Comparison of ENCODE assay signal across 25 cellular contexts in the genomic region with DNA sequence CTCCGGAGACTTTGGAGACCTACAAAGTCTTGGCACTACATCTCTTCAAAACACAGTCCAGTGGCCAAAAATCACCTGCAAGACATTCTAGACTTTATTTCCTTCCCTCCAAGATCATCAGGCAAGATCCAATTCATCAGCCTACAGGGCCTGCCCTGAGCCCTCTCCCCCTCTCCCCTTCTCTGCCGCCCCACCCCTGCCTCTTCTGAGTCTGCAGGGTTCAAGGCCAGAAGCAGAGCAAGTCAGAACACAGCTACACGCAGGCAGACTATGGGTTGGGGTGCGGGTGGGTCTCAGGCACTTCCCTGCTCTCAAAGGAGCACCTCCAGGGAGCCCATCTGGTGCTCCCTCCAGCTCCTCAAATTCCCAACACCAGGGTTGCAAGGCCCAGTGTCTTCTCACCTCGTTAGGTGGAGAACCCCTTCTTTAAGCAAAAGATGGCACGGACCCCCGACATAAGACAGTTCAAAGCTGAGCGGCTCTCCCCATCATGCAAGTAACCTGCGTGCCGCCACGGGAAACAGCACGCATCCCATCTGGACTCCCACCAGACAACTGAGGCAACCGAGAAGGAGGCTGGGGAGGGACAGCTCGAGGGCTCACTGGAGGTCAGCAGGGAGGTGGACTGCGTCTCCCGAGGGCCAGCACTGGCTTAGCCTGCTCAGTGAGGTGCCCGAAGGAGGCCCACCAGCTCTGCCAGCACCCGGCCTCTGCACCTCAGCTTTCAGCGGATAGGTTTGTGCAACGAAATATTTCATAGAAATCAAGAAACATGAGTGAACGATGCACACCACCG. TPM values are rescaled to one million over a fixed set of nuclear protein-coding genes. Genes with fewer than 3 reads are reported as not detected.
A peak's percentile ranks its signal among the peaks of the same experiment; 100 is the strongest.
DNase-seq lines count a peak whose midpoint lies in the region; ATAC-seq and TF ChIP-seq lines count a peak whose summit lies in the region.
"Had no signal": no experiment of that assay in that cellular context is flagged by ENCODE, and none has a peak within 500 bp of the region (broad histone marks: within the 10 kb centered on the region; RNA-seq: fewer than 3 reads in every experiment).

No MANE protein-coding gene starts in this region.

- DNase-seq in Caco-2 (no peak), IMR-90 (no peak), lower lobe of right lung (peak; percentile 32), osteocyte (ENCODE audit: extremely low spot score, unreplicated experiment) (no peak), transverse colon (no peak), caudate nucleus (lab: John Stamatoyannopoulos, UW) (no peak)
- DNase-seq in activated CD8-positive, alpha-beta memory T cell treated with anti-CD3 and anti-CD28 coated beads, Interleukin-2, amount 50 U/mL, for 48 hours, result no peak
- DNase-seq: activated B cell treated with CpG ODN at 0.5 μM for 24 hours; activated CD4-positive, alpha-beta T cell treated with anti-CD3 and anti-CD28 coated beads, Interleukin-2, amount 50 U/mL, for 1 hour; activated CD8-positive, alpha-beta memory T cell treated with anti-CD3 and anti-CD28 coated beads, Interleukin-2, amount 10 ng/mL, durations not matched to agents 7 days and 5 days; activated naive CD4-positive, alpha-beta T cell; activated T-cell treated with anti-CD3 and anti-CD28 coated beads, Interleukin-2, amount 50 U/mL, for 48 hours; central memory CD4-positive, alpha-beta T cell; HCEC 1CT; natural killer cell; NCI-H146; NCI-H510A; retina; stimulated activated CD8-positive, alpha-beta memory T cell treated with anti-CD3 and anti-CD28 coated beads, Interleukin-4, amount 100 ng/mL, for 48 hours; stimulated activated naive CD8-positive, alpha-beta T cell treated with anti-CD3 and anti-CD28 coated beads, Interleukin-15, amount 100 ng/mL, for 72 hours had no signal

- H3K9me3 Mint-ChIP-seq in Caco-2 (ENCODE audit: unreplicated experiment) (no peaks in the 10 kb centered on the region), osteocyte (ENCODE audit: unreplicated experiment) (no peaks in the 10 kb centered on the region)
- H3K9me3 Mint-ChIP-seq: activated B cell treated with CpG ODN at 0.5 μM for 24 hours; IgD-negative memory B cell; natural killer cell; stimulated activated naive CD8-positive, alpha-beta T cell treated with anti-CD3 and anti-CD28 coated beads, Interleukin-15, amount 100 ng/mL, for 72 hours; T-helper 1 cell treated with Interleukin-12 subunit alpha and Interleukin-12 subunit beta and Interleukin-4 antibody, amounts not matched to agents 30 μg/mL and 1 μg/mL, for 36 hours had no signal

- 93% methylated on average over 7 of the region's 22 CpGs; no CpG with 5 or more reads in 1 of the 2 experiments for WGBS in IMR-90 (ENCODE audit: extremely low coverage in 2 of 2, insufficient read length in 1 of 2), 2 experiments
- WGBS in transverse colon (ENCODE audit: low coverage in 1 of 2), 2 donors, result 85 to 92% methylated on average over 2 to 22 of the region's 22 CpGs

- TF ChIP-seq CTCF in Caco-2 (IDR thresholded peaks at IDR 0.05; ENCODE audit: insufficient read depth in 1 of 2, low read depth in 1 of 2, low read length in 1 of 2, severe bottlenecking in 1 of 2, unreplicated experiment in 1 of 2) (no peak), IMR-90 (conservative IDR thresholded peaks at IDR 0.05; ENCODE audit: low read depth, low read length) (no peak), lower lobe of right lung (IDR thresholded peaks at IDR 0.05) (no peak), osteocyte (IDR thresholded peaks at IDR 0.05) (no peak), transverse colon (IDR thresholded peaks at IDR 0.05) (no peak)

- no peak overlapping the region for H3K18ac ChIP-seq in IMR-90 (ENCODE audit: low read depth, low read length)

- no peak overlapping the region for H3K4me3 ChIP-seq in Caco-2 (ENCODE audit: low read depth, low read length)
- no peak overlapping the region for H3K4me3 ChIP-seq in IMR-90 (ENCODE audit: insufficient read depth, low read depth, low read length)
- H3K4me3 ChIP-seq in lower lobe of right lung, result no peak overlapping the region
- no peak overlapping the region for H3K4me3 ChIP-seq in transverse colon
- H3K4me3 ChIP-seq: BLaER1 treated with 17β-estradiol and CSF1 and Interleukin-3, amounts not matched to agents 10 nM and 100 nM; left ventricle myocardium inferior; ovary had no signal

- H3K4me2 ChIP-seq in IMR-90 (ENCODE audit: low read depth, low read length), result no peak overlapping the region

- H2BK20ac ChIP-seq in IMR-90 (ENCODE audit: low read depth, low read length), result no peak overlapping the region

- H3K56ac ChIP-seq in IMR-90 (ENCODE audit: extremely low read depth, insufficient read depth, low read length), result no peak overlapping the region

- no peak for TF ChIP-seq EP300 in transverse colon (IDR thresholded peaks at IDR 0.05; ENCODE audit: low read depth)

- no peak overlapping the region for H2BK120ac ChIP-seq in IMR-90 (ENCODE audit: low read depth, low read length)

- H2AFZ ChIP-seq in IMR-90 (replicated peaks; ENCODE audit: low read length, poor library complexity), result no peak overlapping the region

- H3K4me3 Mint-ChIP-seq in Caco-2 (ENCODE audit: unreplicated experiment) (peak overlapping the region; percentile 13), osteocyte (ENCODE audit: unreplicated experiment) (no peak overlapping the region)
- H3K4me3 Mint-ChIP-seq: activated B cell treated with CpG ODN at 0.5 μM for 24 hours; activated CD8-positive, alpha-beta memory T cell treated with anti-CD3 and anti-CD28 coated beads, Interleukin-2, amount 10 ng/mL, durations not matched to agents 7 days and 5 days; natural killer cell; stimulated activated naive CD8-positive, alpha-beta T cell treated with anti-CD3 and anti-CD28 coated beads, Interleukin-15, amount 100 ng/mL, for 72 hours; T-helper 1 cell treated with Interleukin-12 subunit alpha and Interleukin-12 subunit beta and Interleukin-4 antibody, amounts not matched to agents 30 μg/mL and 1 μg/mL, for 36 hours had no signal

- H3K4me1 Mint-ChIP-seq in Caco-2 (ENCODE audit: low read depth, unreplicated experiment) (peaks cover 65% of the 10 kb centered on the region), osteocyte (ENCODE audit: unreplicated experiment) (peaks cover 61% of the 10 kb centered on the region)

- in situ Hi-C loops in IMR-90 (cut with MboI; ENCODE audit: low sequenced_read_pairs), result no loop called here
- in situ Hi-C loops in transverse colon (cut with MboI; ENCODE audit: low pct_ligation_motif_present in 1 of 4, low pct_unique_long_range_greater_than_20kb in 1 of 4, low sequenced_read_pairs in 3 of 4), result no loop called here

- H3K9me3 ChIP-seq in Caco-2, result no peaks in the 10 kb centered on the region
- H3K9me3 ChIP-seq in IMR-90 (ENCODE audit: control insufficient read depth, insufficient read depth, low read length), result no peaks in the 10 kb centered on the region
- H3K9me3 ChIP-seq in lower lobe of right lung, result no peaks in the 10 kb centered on the region
- no peaks in the 10 kb centered on the region for H3K9me3 ChIP-seq in transverse colon
- H3K9me3 ChIP-seq: BLaER1 treated with 17β-estradiol and CSF1 and Interleukin-3, amounts not matched to agents 10 nM and 100 nM; left ventricle myocardium inferior; ovary had no signal

- BruUV-seq in Caco-2 (replicated peaks; lab: Mats Ljungman, UMichigan), result no TSS peak
- no TSS peak for BruUV-seq in IMR-90 (replicated peaks; lab: Mats Ljungman, UMichigan)

- H2AK5ac ChIP-seq in IMR-90 (ENCODE audit: low read depth, low read length), result no peak overlapping the region; the same call in 1 of the 2 replicates

- no peak overlapping the region for H3K27ac ChIP-seq in IMR-90 (ENCODE audit: insufficient read depth, low read length)
- no peak overlapping the region for H3K27ac ChIP-seq in lower lobe of right lung
- no peak overlapping the region for H3K27ac ChIP-seq in transverse colon
- H3K27ac ChIP-seq in caudate nucleus (ENCODE audit: low read depth, low read length), result no peak overlapping the region
- H3K27ac ChIP-seq: BLaER1 treated with 17β-estradiol and CSF1 and Interleukin-3, amounts not matched to agents 10 nM and 100 nM; left ventricle myocardium inferior; ovary had no signal

- no peak overlapping the region for H2BK15ac ChIP-seq in IMR-90 (ENCODE audit: low read depth, low read length)

- H3K27ac Mint-ChIP-seq in Caco-2 (ENCODE audit: unreplicated experiment) (peak overlapping the region; percentile 75), osteocyte (ENCODE audit: unreplicated experiment) (peak overlapping the region; percentile 20)
- H3K27ac Mint-ChIP-seq: activated B cell treated with CpG ODN at 0.5 μM for 24 hours; activated CD8-positive, alpha-beta memory T cell treated with anti-CD3 and anti-CD28 coated beads, Interleukin-2, amount 10 ng/mL, durations not matched to agents 7 days and 5 days; natural killer cell; stimulated activated naive CD8-positive, alpha-beta T cell treated with anti-CD3 and anti-CD28 coated beads, Interleukin-15, amount 100 ng/mL, for 72 hours; T-helper 1 cell treated with Interleukin-12 subunit alpha and Interleukin-12 subunit beta and Interleukin-4 antibody, amounts not matched to agents 30 μg/mL and 1 μg/mL, for 36 hours had no signal

- no peaks in the 10 kb centered on the region for H3K27me3 ChIP-seq in Caco-2 (replicated peaks; ENCODE audit: control insufficient read depth, insufficient read depth, low read length)
- no peaks in the 10 kb centered on the region for H3K27me3 ChIP-seq in IMR-90 (ENCODE audit: control insufficient read depth, insufficient read depth, low read length)
- H3K27me3 ChIP-seq in lower lobe of right lung (ENCODE audit: low read depth), result no peaks in the 10 kb centered on the region
- no peaks in the 10 kb centered on the region for H3K27me3 ChIP-seq in transverse colon
- H3K27me3 ChIP-seq: BLaER1 treated with 17β-estradiol and CSF1 and Interleukin-3, amounts not matched to agents 10 nM and 100 nM; ovary had no signal

- no peak for TF ChIP-seq RAD21 in IMR-90 (IDR thresholded peaks at IDR 0.05; ENCODE audit: low read length)

- H3K79me1 ChIP-seq in IMR-90 (ENCODE audit: low read depth in 1 of 2, low read length in 2 of 2), result peaks cover 3 to 26% of the 10 kb centered on the region in 2 experiments; a peak in 3 of 4 replicates

- H3K14ac ChIP-seq in IMR-90 (replicated peaks; ENCODE audit: low read depth, low read length), result no peak overlapping the region

- H3K36me3 ChIP-seq in Caco-2 (ENCODE audit: control insufficient read depth, insufficient read depth, low read length) (no peaks in the 10 kb centered on the region), IMR-90 (ENCODE audit: control insufficient read depth, insufficient read depth, low read length) (no peaks in the 10 kb centered on the region), lower lobe of right lung (no peaks in the 10 kb centered on the region), transverse colon (no peaks in the 10 kb centered on the region)
- H3K36me3 ChIP-seq: BLaER1 treated with 17β-estradiol and CSF1 and Interleukin-3, amounts not matched to agents 10 nM and 100 nM; left ventricle myocardium inferior; ovary had no signal

- TF ChIP-seq POLR2A in IMR-90 (IDR thresholded peaks at IDR 0.05; ENCODE audit: low read depth, low read length) (no peak), transverse colon (IDR thresholded peaks at IDR 0.05) (no peak)

- H4K91ac ChIP-seq in IMR-90 (ENCODE audit: insufficient read depth, low read depth, low read length), result no peak overlapping the region

- H2AK9ac ChIP-seq in IMR-90 (replicated peaks; ENCODE audit: low read depth, low read length, poor library complexity), result peak overlapping the region; percentile 18

- H3K9me1 ChIP-seq in IMR-90 (ENCODE audit: insufficient read depth, low read length), result peaks cover 15% of the 10 kb centered on the region

- H3K36me3 Mint-ChIP-seq in Caco-2 (ENCODE audit: insufficient read depth, unreplicated experiment) (peaks cover 10% of the 10 kb centered on the region), osteocyte (ENCODE audit: unreplicated experiment) (no peaks in the 10 kb centered on the region)
- H3K36me3 Mint-ChIP-seq: activated CD8-positive, alpha-beta memory T cell treated with anti-CD3 and anti-CD28 coated beads, Interleukin-2, amount 10 ng/mL, durations not matched to agents 7 days and 5 days; IgD-negative memory B cell; natural killer cell had no signal

- no peak overlapping the region for H3K4ac ChIP-seq in IMR-90 (ENCODE audit: low read depth, low read length)

- H2BK5ac ChIP-seq in IMR-90 (ENCODE audit: low read depth, low read length, poor library complexity, severe bottlenecking), result no peak overlapping the region

- H3K4me1 ChIP-seq in Caco-2 (peaks cover 78% of the 10 kb centered on the region), IMR-90 (ENCODE audit: control insufficient read depth, insufficient read depth, low read length) (peaks cover 40% of the 10 kb centered on the region), lower lobe of right lung (peaks cover 58% of the 10 kb centered on the region), transverse colon (peaks cover 45 to 64% (median 62%) of the 10 kb centered on the region in 4 donors)

- H4K8ac ChIP-seq in IMR-90 (ENCODE audit: low read depth in 2 of 2, low read length in 2 of 2), result no peak overlapping the region

- no peak overlapping the region for H3K9ac ChIP-seq in IMR-90 (ENCODE audit: low read depth, low read length)
- H3K9ac ChIP-seq: BLaER1 treated with 17β-estradiol and CSF1 and Interleukin-3, amounts not matched to agents 10 nM and 100 nM had no signal

- intact Hi-C loops in Caco-2 (cut with micrococcal nuclease; ENCODE audit: unreplicated experiment) (no loop called here), IMR-90 (cut with micrococcal nuclease) (no loop called here), lower lobe of right lung (cut with DNase I) (no loop called here), transverse colon (cut with DNase I; ENCODE audit: low total_unique reads) (no loop called here)

- dilution Hi-C loops in IMR-90 (cut with HindIII; ENCODE audit: low sequenced_read_pairs, unreplicated experiment), result no loop called here

- POLR2A ChIA-PET in Caco-2 (lab: Charles Lee), result no interaction called here
- POLR2A ChIA-PET in IMR-90 (lab: Charles Lee; ENCODE audit: unreplicated experiment), result no interaction called here

- no peak for ATAC-seq in IMR-90 (ENCODE audit: low read depth)
- no peak for ATAC-seq in lower lobe of right lung
- ATAC-seq: activated CD8-positive, alpha-beta memory T cell treated with anti-CD3 and anti-CD28 coated beads, Interleukin-2, amount 10 ng/mL, durations not matched to agents 7 days and 5 days; natural killer cell; stimulated activated naive CD8-positive, alpha-beta T cell treated with anti-CD3 and anti-CD28 coated beads, Interleukin-15, amount 100 ng/mL, for 72 hours had no signal

- CTCF ChIA-PET in Caco-2 (lab: Charles Lee), result no interaction called here
- CTCF ChIA-PET in IMR-90 (lab: Yijun Ruan, JAX), result no interaction called here

- H4K5ac ChIP-seq in IMR-90 (ENCODE audit: low read depth, low read length), result no peak overlapping the region

- H3K27me3 Mint-ChIP-seq in Caco-2 (ENCODE audit: insufficient read depth, unreplicated experiment) (no peaks in the 10 kb centered on the region), osteocyte (ENCODE audit: unreplicated experiment) (no peaks in the 10 kb centered on the region)
- H3K27me3 Mint-ChIP-seq: activated B cell treated with CpG ODN at 0.5 μM for 24 hours; activated CD8-positive, alpha-beta memory T cell treated with anti-CD3 and anti-CD28 coated beads, Interleukin-2, amount 10 ng/mL, durations not matched to agents 7 days and 5 days; stimulated activated naive CD8-positive, alpha-beta T cell treated with anti-CD3 and anti-CD28 coated beads, Interleukin-15, amount 100 ng/mL, for 72 hours had no signal

- no peak overlapping the region for H3K23ac ChIP-seq in IMR-90 (ENCODE audit: low read depth, low read length)

- H4K20me1 ChIP-seq in IMR-90 (ENCODE audit: insufficient read depth, low read length), result no peaks in the 10 kb centered on the region
- H4K20me1 ChIP-seq: BLaER1 treated with 17β-estradiol and CSF1 and Interleukin-3, amounts not matched to agents 10 nM and 100 nM had no signal

RNA-seq across cellular contexts. Expression of a gene that starts 5.6 kb away (rescaled TPM):
- total RNA-seq in Caco-2 (2022) (70.8 TPM in 2 replicates), IMR-90 (2012; rRNA removed) (16.8 and 20.0 TPM in 2 replicates), lower lobe of right lung (116 TPM), osteocyte (124 and 130 TPM in 2 replicates), transverse colon (100 to 1,000 TPM; 187 to 510 (median 205) TPM)
- 62.1 and 76.2 TPM in 2 replicates for polyA plus RNA-seq in IMR-90 (2012; rRNA removed)
- 39.3 and 68.1 TPM in 2 replicates for polyA plus RNA-seq in IMR-90 (2012; cell fraction: cytosol; rRNA removed)
- polyA plus RNA-seq in IMR-90 (2012; cell fraction: nucleus; rRNA removed; ENCODE audit: low replicate concordance), result 179 and 366 TPM in 2 replicates

RNA-seq across cellular contexts. Expression of a gene that starts 40.2 kb away (rescaled TPM):
- total RNA-seq in Caco-2 (2022) (1.6 and 3.2 TPM in 2 replicates), IMR-90 (2012; rRNA removed) (1.8 and 2.5 TPM in 2 replicates), lower lobe of right lung (5.1 TPM), osteocyte (3.7 and 4.5 TPM in 2 replicates), transverse colon (10 to 100 TPM in 1 of 4 donors, 1 to 10 TPM in 2, not detected in 1; 4.4 to 11.3 (median 7.1) TPM)
- polyA plus RNA-seq in IMR-90 (2012; rRNA removed), result 3.9 and 5.2 TPM in 2 replicates
- polyA plus RNA-seq in IMR-90 (2012; cell fraction: cytosol; rRNA removed), result 5.9 and 6.5 TPM in 2 replicates
- polyA plus RNA-seq in IMR-90 (2012; cell fraction: nucleus; rRNA removed; ENCODE audit: low replicate concordance), result 28.6 and 32.1 TPM in 2 replicates
- polyA plus RNA-seq: IgD-negative memory B cell had no signal
